Comparison of ENCODE assay signal across 8 cellular contexts in the genomic region with DNA sequence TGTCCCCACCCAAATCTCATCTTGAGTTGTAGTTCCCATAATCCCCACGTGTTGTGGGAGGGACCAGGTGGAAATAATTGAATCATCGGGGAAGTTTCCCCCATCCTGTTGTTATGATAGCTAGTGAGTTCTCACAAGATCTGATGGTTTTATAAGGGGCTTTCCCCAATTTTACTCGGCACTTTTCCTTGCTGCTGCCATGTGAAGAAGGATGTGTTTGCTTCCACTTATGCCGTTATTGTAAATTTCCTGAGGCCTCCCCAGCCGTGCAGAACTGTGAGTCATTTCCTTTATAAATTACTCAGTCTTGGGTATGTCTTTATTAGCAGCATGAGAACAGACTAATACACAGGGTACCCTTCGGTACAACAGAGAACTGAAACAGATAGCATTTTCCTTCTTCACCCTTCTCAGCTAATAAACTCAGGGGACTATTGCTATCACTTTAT. TPM values are rescaled to one million over a fixed set of nuclear protein-coding genes. Genes with fewer than 3 reads are reported as not detected.
DNase-seq lines count a peak whose midpoint lies in the region; ATAC-seq and TF ChIP-seq lines count a peak whose summit lies in the region.
"Not testable (repeated sequence)": the region's sequence is repeated elsewhere in the genome, so short reads cannot be mapped to it uniquely, and the experiment has no call there.

No MANE protein-coding gene starts in this region.

- H3K4me3 ChIP-seq in epithelial cell of proximal tubule (ENCODE audit: low read depth, low read length): not testable (repeated sequence)

- H3K4me3 Mint-ChIP-seq in T-helper 1 cell treated with Interleukin-12 subunit alpha and Interleukin-12 subunit beta and Interleukin-4 antibody, amounts not matched to agents 30 μg/mL and 1 μg/mL, for 36 hours: not testable (repeated sequence)

- H3K9me3 Mint-ChIP-seq in T-helper 1 cell treated with Interleukin-12 subunit alpha and Interleukin-12 subunit beta and Interleukin-4 antibody, amounts not matched to agents 30 μg/mL and 1 μg/mL, for 36 hours: peaks cover 39% of the 10 kb centered on the region

- CTCF ChIA-PET in GM10248 (lab: Yijun Ruan, JAX): interaction anchor here (1.5 to 1.7 kb wide), 3 partner anchors 10 to 73 kb away, joined by 3 to 5 read pairs (median 3); no protein-coding TSS in a partner anchor

- DNase-seq in GM10248 (ENCODE audit: extremely low spot score): peak; percentile 39
- DNase-seq in activated T-helper 1 cell treated with anti-CD3 and anti-CD28 coated beads, Interleukin-2, amount 50 U/mL, for 16 hours (ENCODE audit: low read depth in 1 of 2, low spot score in 1 of 2): peak; percentile 5 to 44
- DNase-seq in epithelial cell of proximal tubule (ENCODE audit: low read depth): peak; percentile 41
- DNase-seq in omental fat pad (ENCODE audit: low spot score): not testable (repeated sequence)
- peak in 4 of 6 experiments; percentile 5 to 32 (median 10) for DNase-seq in stimulated activated naive CD4-positive, alpha-beta T cell (lab: John Stamatoyannopoulos, UW)

- peak overlapping the region; percentile 69 for H3K27ac Mint-ChIP-seq in T-helper 1 cell treated with Interleukin-12 subunit alpha and Interleukin-12 subunit beta and Interleukin-4 antibody, amounts not matched to agents 30 μg/mL and 1 μg/mL, for 36 hours

- peaks cover 66% of the 10 kb centered on the region for H3K36me3 Mint-ChIP-seq in T-helper 1 cell treated with Interleukin-12 subunit alpha and Interleukin-12 subunit beta and Interleukin-4 antibody, amounts not matched to agents 30 μg/mL and 1 μg/mL, for 36 hours (ENCODE audit: low read depth)

- TF ChIP-seq CTCF in GM10248 (IDR thresholded peaks at IDR 0.05; ENCODE audit: control extremely low read depth, extremely low read depth, low read depth, missing control alignments); epithelial cell of proximal tubule (conservative IDR thresholded peaks at IDR 0.05; ENCODE audit: low read depth, low read length); omental fat pad (IDR thresholded peaks at IDR 0.05): not testable (repeated sequence)

- peaks cover 28% of the 10 kb centered on the region for H3K4me1 Mint-ChIP-seq in T-helper 1 cell treated with Interleukin-12 subunit alpha and Interleukin-12 subunit beta and Interleukin-4 antibody, amounts not matched to agents 30 μg/mL and 1 μg/mL, for 36 hours (ENCODE audit: low read depth)

- not testable (repeated sequence) for H3K27me3 Mint-ChIP-seq in T-helper 1 cell treated with Interleukin-12 subunit alpha and Interleukin-12 subunit beta and Interleukin-4 antibody, amounts not matched to agents 30 μg/mL and 1 μg/mL, for 36 hours (ENCODE audit: low read depth)

- POLR2A ChIA-PET in GM10248 (lab: Yijun Ruan, JAX): interaction anchor here (0.7 kb wide), 1 partner anchor 38 kb away, joined by 3 read pairs; no protein-coding TSS in a partner anchor

- ATAC-seq in GM21619 (IDR thresholded peaks at IDR 0.05; ENCODE audit: unreplicated experiment): peak; percentile 89
- peak; percentile 68 for ATAC-seq in HG03520 (IDR thresholded peaks at IDR 0.05; ENCODE audit: unreplicated experiment)
- peak; percentile 48 for ATAC-seq in omental fat pad (ENCODE audit: low FRiP score)

RNA-seq across cellular contexts. Expression of a gene that starts 45.3 kb away (rescaled TPM):
- 1.8 and 2.5 TPM in 2 replicates for total RNA-seq in epithelial cell of proximal tubule
- 10 to 100 TPM; 40.7 to 85.6 (median 54.0) TPM for total RNA-seq in omental fat pad

Comparison
In these comparisons a context has a peak if more than half of its experiments do, and no peak if none do; other contexts are left out.
1. RNA of a gene that starts 45.3 kb away (total RNA-seq): 40.7 to 85.6 TPM in omental fat pad; 1.8 to 2.5 TPM in epithelial cell of proximal tubule; every median in the first group is over 10 times any median in the second.
2. Peak in every context shown above with its lines, with median percentiles within 50 percentile points of each other: ATAC-seq.